Comparison of ENCODE assay signal across 9 cellular contexts in the genomic region with DNA sequence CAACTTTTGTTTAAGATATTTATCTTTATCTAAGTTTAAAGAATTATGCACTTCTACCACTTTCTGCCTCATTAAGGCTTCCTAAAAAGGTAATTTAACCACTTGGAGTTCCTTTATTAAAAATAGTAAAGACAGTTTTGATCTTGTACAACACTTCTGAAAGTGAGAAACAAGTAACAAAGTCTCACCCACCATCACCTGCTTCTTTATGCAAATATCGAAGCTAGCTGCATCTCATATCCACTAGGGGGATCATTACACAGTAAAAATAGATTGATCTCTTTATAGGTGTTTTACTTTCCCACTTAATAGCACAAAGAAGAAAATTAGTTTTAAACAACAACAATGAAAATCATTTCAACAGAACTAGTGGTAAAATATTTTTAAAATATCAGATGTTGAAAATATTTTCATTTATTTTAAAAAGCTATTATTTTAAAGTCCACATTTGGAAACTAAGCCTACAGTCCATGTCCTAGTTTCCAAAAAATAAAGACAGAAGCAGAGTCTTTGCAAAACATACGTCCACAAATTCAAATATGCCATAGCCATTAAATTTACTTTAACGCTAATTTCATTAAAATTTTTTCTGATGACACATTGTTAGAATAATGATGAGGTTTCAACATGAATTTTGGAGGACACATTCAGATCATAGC.
DNase-seq lines count a peak whose midpoint lies in the region; ATAC-seq and TF ChIP-seq lines count a peak whose summit lies in the region.
"Had no signal": no experiment of that assay in that cellular context is flagged by ENCODE, and none has a peak within 500 bp of the region (broad histone marks: within the 10 kb centered on the region; RNA-seq: fewer than 3 reads in every experiment).

No MANE protein-coding gene starts in this region.

- DNase-seq in GM12865 (ENCODE audit: low read depth), result peak; percentile 64
- peak; percentile 50 for DNase-seq in SK-MEL-5 (ENCODE audit: low read depth, low spot score)
- peak; percentile 24 for DNase-seq in iPS-NIHi7 (ENCODE audit: extremely low spot score)
- no peak for DNase-seq in activated CD4-positive, alpha-beta T cell treated with anti-CD3 and anti-CD28 coated beads for 48 hours
- no peak for DNase-seq in SKM-1 (lab: John Stamatoyannopoulos, UW; ENCODE audit: unreplicated experiment)

- ATAC-seq in GM21423 (IDR thresholded peaks at IDR 0.05; ENCODE audit: unreplicated experiment) (peak; percentile 91), HG03571 (IDR thresholded peaks at IDR 0.05; ENCODE audit: unreplicated experiment) (peak; percentile 81), HG02840 (IDR thresholded peaks at IDR 0.05; ENCODE audit: low FRiP score, unreplicated experiment) (no peak)

- TF ChIP-seq CTCF in GM12865 (IDR thresholded peaks at IDR 0.05; ENCODE audit: insufficient read depth, low read depth, low read length, missing control alignments), result peak; percentile 33

- in situ Hi-C loops in SK-MEL-5 (cut with HindIII; ENCODE audit: low pct_unique_long_range_greater_than_20kb, low sequenced_read_pairs), result no loop called here

- no peak overlapping the region for H3K4me3 ChIP-seq in GM12865 (ENCODE audit: low read depth, low read length)
- H3K4me3 ChIP-seq: SK-N-MC had no signal

Comparison
In these comparisons a context has a peak if more than half of its experiments do, and no peak if none do; other contexts are left out.
1. DNase-seq: peak in GM12865 (single experiment), SK-MEL-5 (single experiment) and iPS-NIHi7 (single experiment); none in activated CD4-positive, alpha-beta T cell treated with anti-CD3 and anti-CD28 coated beads for 48 hours (single experiment) and SKM-1 (single experiment).